In the genomic region with DNA sequence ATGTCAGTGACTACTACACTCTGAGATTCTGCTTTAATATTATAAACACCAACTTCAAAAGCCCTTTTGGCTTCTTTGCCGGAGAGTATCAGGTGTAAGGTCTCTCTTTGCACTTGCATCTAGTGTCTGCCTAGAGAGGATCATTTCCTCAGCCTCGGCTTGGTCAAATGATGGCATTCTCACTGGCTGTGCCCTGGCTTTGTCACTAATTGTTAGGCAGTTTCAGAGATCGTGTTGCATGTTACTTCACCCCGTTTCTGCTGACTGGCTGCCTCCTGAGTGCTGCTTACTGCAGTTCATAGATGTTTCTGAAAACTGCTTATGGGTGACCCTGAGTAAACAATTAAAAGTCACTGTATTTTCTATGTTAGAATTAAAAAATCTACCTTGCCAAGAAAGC, we compare ENCODE assay signal across 1 cellular context.
TF ChIP-seq lines count a peak whose summit lies in the region.

No MANE protein-coding gene starts in this region.

TF ChIP-seq in Ishikawa, 13 proteins besides CTCF, POLR2A, EP300 and RAD21 (continued from another document):
- TF ChIP-seq, protein P1, sequence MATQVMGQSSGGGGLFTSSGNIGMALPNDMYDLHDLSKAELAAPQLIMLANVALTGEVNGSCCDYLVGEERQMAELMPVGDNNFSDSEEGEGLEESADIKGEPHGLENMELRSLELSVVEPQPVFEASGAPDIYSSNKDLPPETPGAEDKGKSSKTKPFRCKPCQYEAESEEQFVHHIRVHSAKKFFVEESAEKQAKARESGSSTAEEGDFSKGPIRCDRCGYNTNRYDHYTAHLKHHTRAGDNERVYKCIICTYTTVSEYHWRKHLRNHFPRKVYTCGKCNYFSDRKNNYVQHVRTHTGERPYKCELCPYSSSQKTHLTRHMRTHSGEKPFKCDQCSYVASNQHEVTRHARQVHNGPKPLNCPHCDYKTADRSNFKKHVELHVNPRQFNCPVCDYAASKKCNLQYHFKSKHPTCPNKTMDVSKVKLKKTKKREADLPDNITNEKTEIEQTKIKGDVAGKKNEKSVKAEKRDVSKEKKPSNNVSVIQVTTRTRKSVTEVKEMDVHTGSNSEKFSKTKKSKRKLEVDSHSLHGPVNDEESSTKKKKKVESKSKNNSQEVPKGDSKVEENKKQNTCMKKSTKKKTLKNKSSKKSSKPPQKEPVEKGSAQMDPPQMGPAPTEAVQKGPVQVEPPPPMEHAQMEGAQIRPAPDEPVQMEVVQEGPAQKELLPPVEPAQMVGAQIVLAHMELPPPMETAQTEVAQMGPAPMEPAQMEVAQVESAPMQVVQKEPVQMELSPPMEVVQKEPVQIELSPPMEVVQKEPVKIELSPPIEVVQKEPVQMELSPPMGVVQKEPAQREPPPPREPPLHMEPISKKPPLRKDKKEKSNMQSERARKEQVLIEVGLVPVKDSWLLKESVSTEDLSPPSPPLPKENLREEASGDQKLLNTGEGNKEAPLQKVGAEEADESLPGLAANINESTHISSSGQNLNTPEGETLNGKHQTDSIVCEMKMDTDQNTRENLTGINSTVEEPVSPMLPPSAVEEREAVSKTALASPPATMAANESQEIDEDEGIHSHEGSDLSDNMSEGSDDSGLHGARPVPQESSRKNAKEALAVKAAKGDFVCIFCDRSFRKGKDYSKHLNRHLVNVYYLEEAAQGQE (IDR thresholded peaks at IDR 0.05; ENCODE audit: low read depth) = no peak
TF ChIP-seq in Ishikawa: peak in this region for 2.
